Comparison of ENCODE assay signal across 40 cellular contexts in genomic region chr10:64086083-64086772, GRCh38.
"Had no signal": no experiment of that assay in that cellular context is flagged by ENCODE, and none has a peak within 500 bp of the region (broad histone marks: within the 10 kb centered on the region; RNA-seq: fewer than 3 reads in every experiment).

No MANE protein-coding gene starts in this region.

- H3K4me3 ChIP-seq: esophagus muscularis mucosa, heart left ventricle, left lung, lower lobe of right lung, mucosa of descending colon, ovary, sigmoid colon, smooth muscle cell, vagina had no signal

- H3K4me3 Mint-ChIP-seq: activated CD4-positive, alpha-beta memory T cell treated with anti-CD3 and anti-CD28 coated beads for 36 hours; activated CD4-positive, alpha-beta T cell treated with anti-CD3 and anti-CD28 coated beads, Interleukin-2, amount 10 ng/mL, durations not matched to agents 24 days and 14 days; activated naive CD4-positive, alpha-beta T cell treated with anti-CD3 and anti-CD28 coated beads, Interleukin-2, amount 10 ng/mL, durations not matched to agents 7 days and 5 days; activated naive CD8-positive, alpha-beta T cell treated with anti-CD3 and anti-CD28 coated beads, Interleukin-2, amount 10 ng/mL, durations not matched to agents 7 days and 5 days; activated T-helper 1 cell treated with anti-CD3 and anti-CD28 coated beads, Interleukin-12 subunit alpha, Interleukin-12 subunit beta, Interleukin-2, Interleukin-4 antibody, amounts not matched to agents 30 ng/mL and 10 ng/mL and 1 ng/mL, durations not matched to agents 14 hours and 24 hours and 36 hours; natural killer cell treated with Interleukin-12 subunit alpha and Interleukin-12 subunit beta and Interleukin-15 and Interleukin-18, amount 100 ng/mL, for 72 hours; stimulated activated memory B cell treated with anti-CD40 and anti-IgM and Interleukin-4, amounts not matched to agents 10 μg/mL and 1 μg/mL and 100 μg/mL, for 72 hours; stimulated activated naive CD8-positive, alpha-beta T cell treated with anti-CD3 and anti-CD28 coated beads, Interleukin-15, amount 100 ng/mL, for 72 hours; T-helper 1 cell treated with Interleukin-12 subunit alpha and Interleukin-12 subunit beta and Interleukin-4 antibody, amounts not matched to agents 30 μg/mL and 1 μg/mL, for 36 hours; type B pancreatic cell had no signal

- ATAC-seq: foreskin keratinocyte; heart left ventricle; left lung; lower lobe of right lung; mucosa of descending colon; natural killer cell treated with Interleukin-12 subunit alpha and Interleukin-12 subunit beta and Interleukin-15 and Interleukin-18, amount 100 ng/mL, for 72 hours; stimulated activated memory B cell treated with anti-CD40 and anti-IgM and Interleukin-4, amounts not matched to agents 10 μg/mL and 1 μg/mL and 100 μg/mL, for 72 hours; stimulated activated naive CD8-positive, alpha-beta T cell treated with anti-CD3 and anti-CD28 coated beads, Interleukin-15, amount 100 ng/mL, for 72 hours had no signal

- H3K27ac ChIP-seq: brain microvascular endothelial cell, esophagus muscularis mucosa, foreskin keratinocyte, heart left ventricle, left lung, lower lobe of right lung, neutrophil, ovary, sigmoid colon, vagina, VCaP had no signal

- FAIRE-seq: astrocyte, TTC549 had no signal

- DNase-seq: activated CD4-positive, alpha-beta memory T cell treated with anti-CD3 and anti-CD28 coated beads for 36 hours; activated CD4-positive, alpha-beta T cell treated with anti-CD3 and anti-CD28 coated beads, Interleukin-2, amount 10 ng/mL, durations not matched to agents 24 days and 14 days; activated CD4-positive, CD25-positive, alpha-beta regulatory T cell treated with anti-CD3 and anti-CD28 coated beads, Interleukin-2, amount 50 U/mL, for 72 hours; activated CD8-positive, alpha-beta memory T cell treated with anti-CD3 and anti-CD28 coated beads, Interleukin-2, amount 50 U/mL, for 4 hours; activated effector memory CD4-positive, alpha-beta T cell treated with anti-CD3 and anti-CD28 coated beads, Interleukin-2, amount 50 U/mL, for 16 hours; activated naive CD4-positive, alpha-beta T cell treated with anti-CD3 and anti-CD28 coated beads, Interleukin-2, amount 10 ng/mL, durations not matched to agents 7 days and 5 days; activated naive CD8-positive, alpha-beta T cell treated with anti-CD3 and anti-CD28 coated beads, Interleukin-2, amount 10 ng/mL, durations not matched to agents 7 days and 5 days; activated T-cell treated with anti-CD3 and anti-CD28 coated beads, Interleukin-2, amount 50 U/mL, for 1 hour; amniotic stem cell; brain microvascular endothelial cell; cortex of kidney; foreskin keratinocyte; heart left ventricle; hypothalamus; kidney glomerular epithelial cell; left lung; lower lobe of right lung; mucosa of descending colon; ovary; retina; sigmoid colon; stimulated activated CD4-positive, alpha-beta T cell treated with anti-CD3 and anti-CD28 coated beads, Interleukin-1b, Interleukin-23, amount 100 ng/mL, for 48 hours; stimulated activated CD4-positive, alpha-beta T cell treated with anti-CD3 and anti-CD28 coated beads, Interleukin-4, amount 100 ng/mL, for 4 hours; stimulated activated CD8-positive, alpha-beta memory T cell treated with anti-CD3 and anti-CD28 coated beads, Interleukin-4, amount 100 ng/mL, for 48 hours; stimulated activated naive CD8-positive, alpha-beta T cell treated with anti-CD3 and anti-CD28 coated beads, Interleukin-15, amount 100 ng/mL, for 72 hours; substantia nigra; T-helper 9 cell had no signal

- H3K9me3 Mint-ChIP-seq: activated CD4-positive, alpha-beta memory T cell treated with anti-CD3 and anti-CD28 coated beads for 36 hours; activated CD4-positive, alpha-beta T cell treated with anti-CD3 and anti-CD28 coated beads, Interleukin-2, amount 10 ng/mL, durations not matched to agents 24 days and 14 days; activated naive CD4-positive, alpha-beta T cell treated with anti-CD3 and anti-CD28 coated beads, Interleukin-2, amount 10 ng/mL, durations not matched to agents 7 days and 5 days; activated naive CD8-positive, alpha-beta T cell treated with anti-CD3 and anti-CD28 coated beads, Interleukin-2, amount 10 ng/mL, durations not matched to agents 7 days and 5 days; activated T-helper 1 cell treated with anti-CD3 and anti-CD28 coated beads, Interleukin-12 subunit alpha, Interleukin-12 subunit beta, Interleukin-2, Interleukin-4 antibody, amounts not matched to agents 30 ng/mL and 10 ng/mL and 1 ng/mL, durations not matched to agents 14 hours and 24 hours and 36 hours; natural killer cell treated with Interleukin-12 subunit alpha and Interleukin-12 subunit beta and Interleukin-15 and Interleukin-18, amount 100 ng/mL, for 72 hours; stimulated activated memory B cell treated with anti-CD40 and anti-IgM and Interleukin-4, amounts not matched to agents 10 μg/mL and 1 μg/mL and 100 μg/mL, for 72 hours; stimulated activated naive CD8-positive, alpha-beta T cell treated with anti-CD3 and anti-CD28 coated beads, Interleukin-15, amount 100 ng/mL, for 72 hours; T-helper 1 cell treated with Interleukin-12 subunit alpha and Interleukin-12 subunit beta and Interleukin-4 antibody, amounts not matched to agents 30 μg/mL and 1 μg/mL, for 36 hours; type B pancreatic cell had no signal

- H3K4me1 ChIP-seq: esophagus muscularis mucosa, foreskin keratinocyte, heart left ventricle, left lung, lower lobe of right lung, sigmoid colon, vagina had no signal

- H3K27me3 ChIP-seq: brain microvascular endothelial cell, esophagus muscularis mucosa, foreskin keratinocyte, heart left ventricle, left lung, neutrophil, ovary, sigmoid colon, vagina had no signal

- H3K4me1 Mint-ChIP-seq: activated CD4-positive, alpha-beta T cell treated with anti-CD3 and anti-CD28 coated beads, Interleukin-2, amount 10 ng/mL, durations not matched to agents 24 days and 14 days; activated naive CD4-positive, alpha-beta T cell treated with anti-CD3 and anti-CD28 coated beads, Interleukin-2, amount 10 ng/mL, durations not matched to agents 7 days and 5 days; activated naive CD8-positive, alpha-beta T cell treated with anti-CD3 and anti-CD28 coated beads, Interleukin-2, amount 10 ng/mL, durations not matched to agents 7 days and 5 days; stimulated activated memory B cell treated with anti-CD40 and anti-IgM and Interleukin-4, amounts not matched to agents 10 μg/mL and 1 μg/mL and 100 μg/mL, for 72 hours; stimulated activated naive CD8-positive, alpha-beta T cell treated with anti-CD3 and anti-CD28 coated beads, Interleukin-15, amount 100 ng/mL, for 72 hours had no signal

- H3K36me3 ChIP-seq: brain microvascular endothelial cell, esophagus muscularis mucosa, heart left ventricle, left lung, lower lobe of right lung, neutrophil, ovary, sigmoid colon, vagina had no signal

- H3K27me3 Mint-ChIP-seq: activated CD4-positive, alpha-beta memory T cell treated with anti-CD3 and anti-CD28 coated beads for 36 hours; activated CD4-positive, alpha-beta T cell treated with anti-CD3 and anti-CD28 coated beads, Interleukin-2, amount 10 ng/mL, durations not matched to agents 24 days and 14 days; activated naive CD4-positive, alpha-beta T cell treated with anti-CD3 and anti-CD28 coated beads, Interleukin-2, amount 10 ng/mL, durations not matched to agents 7 days and 5 days; activated naive CD8-positive, alpha-beta T cell treated with anti-CD3 and anti-CD28 coated beads, Interleukin-2, amount 10 ng/mL, durations not matched to agents 7 days and 5 days; natural killer cell treated with Interleukin-12 subunit alpha and Interleukin-12 subunit beta and Interleukin-15 and Interleukin-18, amount 100 ng/mL, for 72 hours; progenitor cell of endocrine pancreas; stimulated activated memory B cell treated with anti-CD40 and anti-IgM and Interleukin-4, amounts not matched to agents 10 μg/mL and 1 μg/mL and 100 μg/mL, for 72 hours; stimulated activated naive CD8-positive, alpha-beta T cell treated with anti-CD3 and anti-CD28 coated beads, Interleukin-15, amount 100 ng/mL, for 72 hours; type B pancreatic cell had no signal

- H3K9me3 ChIP-seq: esophagus muscularis mucosa, heart left ventricle, left lung, lower lobe of right lung, mucosa of descending colon, neutrophil, ovary, sigmoid colon, vagina had no signal

- H3K36me3 Mint-ChIP-seq: activated CD4-positive, alpha-beta memory T cell treated with anti-CD3 and anti-CD28 coated beads for 36 hours; activated naive CD4-positive, alpha-beta T cell treated with anti-CD3 and anti-CD28 coated beads, Interleukin-2, amount 10 ng/mL, durations not matched to agents 7 days and 5 days; activated naive CD8-positive, alpha-beta T cell treated with anti-CD3 and anti-CD28 coated beads, Interleukin-2, amount 10 ng/mL, durations not matched to agents 7 days and 5 days; natural killer cell treated with Interleukin-12 subunit alpha and Interleukin-12 subunit beta and Interleukin-15 and Interleukin-18, amount 100 ng/mL, for 72 hours; stimulated activated memory B cell treated with anti-CD40 and anti-IgM and Interleukin-4, amounts not matched to agents 10 μg/mL and 1 μg/mL and 100 μg/mL, for 72 hours; type B pancreatic cell had no signal

- H3K27ac Mint-ChIP-seq: activated CD4-positive, alpha-beta memory T cell treated with anti-CD3 and anti-CD28 coated beads for 36 hours; activated CD4-positive, alpha-beta T cell treated with anti-CD3 and anti-CD28 coated beads, Interleukin-2, amount 10 ng/mL, durations not matched to agents 24 days and 14 days; activated naive CD4-positive, alpha-beta T cell treated with anti-CD3 and anti-CD28 coated beads, Interleukin-2, amount 10 ng/mL, durations not matched to agents 7 days and 5 days; activated naive CD8-positive, alpha-beta T cell treated with anti-CD3 and anti-CD28 coated beads, Interleukin-2, amount 10 ng/mL, durations not matched to agents 7 days and 5 days; activated T-helper 1 cell treated with anti-CD3 and anti-CD28 coated beads, Interleukin-12 subunit alpha, Interleukin-12 subunit beta, Interleukin-2, Interleukin-4 antibody, amounts not matched to agents 30 ng/mL and 10 ng/mL and 1 ng/mL, durations not matched to agents 14 hours and 24 hours and 36 hours; natural killer cell treated with Interleukin-12 subunit alpha and Interleukin-12 subunit beta and Interleukin-15 and Interleukin-18, amount 100 ng/mL, for 72 hours; progenitor cell of endocrine pancreas; stimulated activated memory B cell treated with anti-CD40 and anti-IgM and Interleukin-4, amounts not matched to agents 10 μg/mL and 1 μg/mL and 100 μg/mL, for 72 hours; stimulated activated naive CD8-positive, alpha-beta T cell treated with anti-CD3 and anti-CD28 coated beads, Interleukin-15, amount 100 ng/mL, for 72 hours; T-helper 1 cell treated with Interleukin-12 subunit alpha and Interleukin-12 subunit beta and Interleukin-4 antibody, amounts not matched to agents 30 μg/mL and 1 μg/mL, for 36 hours; type B pancreatic cell had no signal

- H3K4me2 ChIP-seq: smooth muscle cell had no signal
